23 cellular contexts compared by ENCODE assay signal in genomic region chr5:1415059-1415425, GRCh38. TPM values are rescaled to one million over a fixed set of nuclear protein-coding genes. Genes with fewer than 3 reads are reported as not detected.
DNase-seq lines count a peak whose midpoint lies in the region; ATAC-seq, FAIRE-seq and TF ChIP-seq lines count a peak whose summit lies in the region.
"Had no signal": no experiment of that assay in that cellular context is flagged by ENCODE, and none has a peak within 500 bp of the region (broad histone marks: within the 10 kb centered on the region; RNA-seq: fewer than 3 reads in every experiment).

No MANE protein-coding gene starts in this region.

- peak; percentile 31 for DNase-seq in Right ventricle myocardium inferior (ENCODE audit: missing footprints)
- no peak for DNase-seq in right atrium auricular region (ENCODE audit: low spot score)
- DNase-seq in kidney, result peak; percentile 29
- peak; percentile 7 to 20 for DNase-seq in psoas muscle
- no peak for DNase-seq in immature natural killer cell
- DNase-seq: CD4-positive, CD25-positive, alpha-beta regulatory T cell; DMS153; DND-41; HCEC 1CT; NCI-H1048; NCI-H1694; NCI-H2029 treated with DMSO at 0.1 percent for 48 hours; NCI-H510A; NCI-H69; SIG-M5 had no signal

- intact Hi-C loops in Right ventricle myocardium inferior (cut with DNase I) (no loop called here), kidney (cut with DNase I) (no loop called here), psoas muscle (cut with DNase I) (no loop called here)

- H3K36me3 ChIP-seq in right atrium auricular region (no peaks in the 10 kb centered on the region), BLaER1 (no peaks in the 10 kb centered on the region), kidney (ENCODE audit: control insufficient read depth in 1 of 2, insufficient read depth in 2 of 2, low read length in 2 of 2) (no peaks in the 10 kb centered on the region), psoas muscle (ENCODE audit: insufficient read depth in 1 of 2, low read depth in 1 of 2) (no peaks in the 10 kb centered on the region)

- peaks cover 0 to 1% (median 0%) of the 10 kb centered on the region in 6 donors for H3K9me3 Mint-ChIP-seq in immature natural killer cell
- H3K9me3 Mint-ChIP-seq: IgD-negative memory B cell had no signal

- no peaks in the 10 kb centered on the region for H4K20me1 ChIP-seq in BLaER1

- H3K9me3 ChIP-seq in right atrium auricular region (no peaks in the 10 kb centered on the region), BLaER1 (peaks cover 18% of the 10 kb centered on the region; the same call in 1 of the 2 replicates), kidney (ENCODE audit: control insufficient read depth in 1 of 2, low read length in 2 of 2) (no peaks in the 10 kb centered on the region), psoas muscle (no peaks in the 10 kb centered on the region)

- H3K4me2 ChIP-seq in BLaER1, result peak overlapping the region; percentile 81
- H3K4me2 ChIP-seq: KMS-11 had no signal

- peaks cover 1 to 6% (median 4%) of the 10 kb centered on the region in 3 donors for H3K27me3 Mint-ChIP-seq in immature natural killer cell (ENCODE audit: low read depth in 3 of 3)
- H3K27me3 Mint-ChIP-seq: CD4-positive, CD25-positive, alpha-beta regulatory T cell had no signal

- no peak for TF ChIP-seq CTCF in right atrium auricular region (IDR thresholded peaks at IDR 0.05)
- no peak for TF ChIP-seq CTCF in kidney (IDR thresholded peaks at IDR 0.05; ENCODE audit: borderline replicate concordance, extremely low read depth, insufficient read depth)
- TF ChIP-seq CTCF in psoas muscle (IDR thresholded peaks at IDR 0.05), result no peak

- H3K27ac ChIP-seq in right atrium auricular region, result no peak overlapping the region
- peak overlapping the region; percentile 65 for H3K27ac ChIP-seq in BLaER1
- H3K27ac ChIP-seq in kidney (ENCODE audit: low read depth in 2 of 2, low read length in 2 of 2), result no peak overlapping the region
- no peak overlapping the region for H3K27ac ChIP-seq in psoas muscle
- H3K27ac ChIP-seq: 22Rv1, KMS-11 had no signal

- H3K4me1 Mint-ChIP-seq in immature natural killer cell, result no peaks in the 10 kb centered on the region

- H3K36me3 Mint-ChIP-seq in immature natural killer cell, result no peaks in the 10 kb centered on the region
- H3K36me3 Mint-ChIP-seq: CD4-positive, CD25-positive, alpha-beta regulatory T cell; IgD-negative memory B cell had no signal

- H3K27me3 ChIP-seq in right atrium auricular region (no peaks in the 10 kb centered on the region), BLaER1 (no peaks in the 10 kb centered on the region), psoas muscle (ENCODE audit: insufficient read depth in 3 of 3, low read length in 2 of 3) (peaks cover 0 to 49% (median 11%) of the 10 kb centered on the region in 3 donors)

- no peak overlapping the region for H3K4me3 Mint-ChIP-seq in immature natural killer cell
- H3K4me3 Mint-ChIP-seq: B cell; CD4-positive, CD25-positive, alpha-beta regulatory T cell; IgD-negative memory B cell had no signal

- H3K9ac ChIP-seq in BLaER1, result 0 out of 2 replicates have a peak overlapping the region, but pooled peaks have one; percentile 57
- no peak overlapping the region for H3K9ac ChIP-seq in kidney (ENCODE audit: low read length in 2 of 2)
- H3K9ac ChIP-seq: KMS-11 had no signal

- 42 to 47% (median 45%) methylated on average over 12 to 13 of the region's 13 CpGs for WGBS in psoas muscle, 3 donors

- no peaks in the 10 kb centered on the region for H3K4me1 ChIP-seq in right atrium auricular region
- peaks cover 70% of the 10 kb centered on the region for H3K4me1 ChIP-seq in BLaER1
- no peaks in the 10 kb centered on the region for H3K4me1 ChIP-seq in kidney (ENCODE audit: control insufficient read depth in 1 of 2, insufficient read depth in 1 of 2, low read depth in 1 of 2, low read length in 2 of 2)
- no peaks in the 10 kb centered on the region for H3K4me1 ChIP-seq in psoas muscle

- H3K27ac Mint-ChIP-seq in immature natural killer cell, result no peak overlapping the region
- H3K27ac Mint-ChIP-seq: B cell, IgD-negative memory B cell had no signal

- ATAC-seq in Right ventricle myocardium inferior, result no peak
- no peak for ATAC-seq in psoas muscle
- no peak for ATAC-seq in HG03095 (IDR thresholded peaks at IDR 0.05; ENCODE audit: unreplicated experiment)

- FAIRE-seq in kidney (lab: Jason Lieb, UNC), result no peak
- FAIRE-seq: GM12892, H1 had no signal

- H3K4me3 ChIP-seq in right atrium auricular region (no peak overlapping the region), BLaER1 (0 out of 2 replicates have a peak overlapping the region, but pooled peaks have one; percentile 18), kidney (ENCODE audit: low read length in 2 of 2) (no peak overlapping the region), psoas muscle (no peak overlapping the region)

RNA-seq across cellular contexts. Expression of gene SLC6A3, which starts 30.2 kb away (rescaled TPM):
- not detected for total RNA-seq in Right ventricle myocardium inferior
- total RNA-seq in right atrium auricular region, result under 1 TPM in 1 of 2 donors, not detected in 1; 0.16 TPM
- total RNA-seq in kidney, result 0.54 TPM
- 0.09 TPM for polyA plus RNA-seq in kidney (ENCODE audit: insufficient read depth, low read depth, low replicate concordance)
- total RNA-seq in psoas muscle, result not detected
- under 1 TPM in 2 of 3 donors, not detected in 1; under 0.01 to 0.01 TPM for polyA plus RNA-seq in psoas muscle
- polyA plus RNA-seq in immature natural killer cell, result not detected
- total RNA-seq: CD4-positive, CD25-positive, alpha-beta regulatory T cell had no signal
- polyA plus RNA-seq: IgD-negative memory B cell had no signal

Comparison
In these comparisons a context has a peak if more than half of its experiments do, and no peak if none do; other contexts are left out.
1. DNase-seq: peak in Right ventricle myocardium inferior (single experiment), kidney (single experiment) and psoas muscle (2 of 2); none in right atrium auricular region (single experiment) and immature natural killer cell (0 of 3).